15 cellular contexts compared by ENCODE assay signal in genomic region chr18:59478591-59478990, GRCh38.
"Had no signal": no experiment of that assay in that cellular context is flagged by ENCODE, and none has a peak within 500 bp of the region (broad histone marks: within the 10 kb centered on the region; RNA-seq: fewer than 3 reads in every experiment).

No MANE protein-coding gene starts in this region.

- H3K4me3 ChIP-seq: psoas muscle, spleen had no signal

- DNase-seq: activated CD4-positive, alpha-beta T cell treated with anti-CD3 and anti-CD28 coated beads, Interleukin-2, amount 50 U/mL, for 1 hour; activated CD4-positive, CD25-positive, alpha-beta regulatory T cell; activated T-cell treated with anti-CD3 and anti-CD28 coated beads, Interleukin-2, amount 50 U/mL, for 1 hour; amniotic stem cell; central memory CD4-positive, alpha-beta T cell; cortex of kidney; effector CD8-positive, alpha-beta T cell; mesendoderm; nephron progenitor cell; psoas muscle; spleen; stimulated activated naive CD8-positive, alpha-beta T cell treated with anti-CD3 and anti-CD28 coated beads, Interleukin-15, amount 100 ng/mL, for 72 hours; SW 1271 had no signal

- ATAC-seq: activated naive CD4-positive, alpha-beta T cell treated with anti-CD3 and anti-CD28 coated beads, Interleukin-2, amount 50 U/mL, for 72 hours; psoas muscle; sciatic nerve; stimulated activated naive CD8-positive, alpha-beta T cell treated with anti-CD3 and anti-CD28 coated beads, Interleukin-15, amount 100 ng/mL, for 72 hours had no signal

- H3K4me1 ChIP-seq: psoas muscle, spleen had no signal

- H3K9me3 ChIP-seq: psoas muscle, spleen had no signal

- H3K36me3 ChIP-seq: spleen had no signal

- H3K27ac ChIP-seq: psoas muscle, spleen had no signal
